Comparison of ENCODE assay signal across 22 cellular contexts in genomic region chr9:31067418-31067817, GRCh38.
"Had no signal": no experiment of that assay in that cellular context is flagged by ENCODE, and none has a peak within 500 bp of the region (broad histone marks: within the 10 kb centered on the region; RNA-seq: fewer than 3 reads in every experiment).

No MANE protein-coding gene starts in this region.

- H3K27ac ChIP-seq: coronary artery, dorsolateral prefrontal cortex, esophagus muscularis mucosa, foreskin keratinocyte, gastroesophageal sphincter, heart left ventricle, hepatocyte, left lung, lower lobe of right lung had no signal

- H3K4me3 ChIP-seq: coronary artery, dorsolateral prefrontal cortex, esophagus muscularis mucosa, gastroesophageal sphincter, heart left ventricle, hepatocyte, left lung, lower lobe of right lung had no signal

- H2AFZ ChIP-seq: hepatocyte had no signal

- H3K4me1 ChIP-seq: esophagus muscularis mucosa, foreskin keratinocyte, gastroesophageal sphincter, heart left ventricle, left lung, lower lobe of right lung had no signal

- H3K9me3 Mint-ChIP-seq: naive thymus-derived CD4-positive, alpha-beta T cell had no signal

- H3K4me3 Mint-ChIP-seq: immature natural killer cell; mesothelial cell of epicardium; naive thymus-derived CD4-positive, alpha-beta T cell; natural killer cell had no signal

- H3K27me3 ChIP-seq: esophagus muscularis mucosa, foreskin keratinocyte, gastroesophageal sphincter, heart left ventricle, hepatocyte, left lung had no signal

- H3K36me3 Mint-ChIP-seq: mesothelial cell of epicardium; naive thymus-derived CD4-positive, alpha-beta T cell had no signal

- DNase-seq: dermis blood vessel endothelial cell; dorsolateral prefrontal cortex; effector CD4-positive, alpha-beta T cell; effector memory CD4-positive, alpha-beta T cell; foreskin keratinocyte; heart left ventricle; hypothalamus; immature natural killer cell; islet precursor cell; kidney; kidney glomerular epithelial cell; left lung; left ventricle myocardium superior; lower lobe of right lung; mesenchymal stem cell; naive thymus-derived CD4-positive, alpha-beta T cell; natural killer cell had no signal

- H3K36me3 ChIP-seq: esophagus muscularis mucosa, gastroesophageal sphincter, heart left ventricle, left lung, lower lobe of right lung had no signal

- H3K4me1 Mint-ChIP-seq: immature natural killer cell; mesothelial cell of epicardium; naive thymus-derived CD4-positive, alpha-beta T cell; natural killer cell had no signal

- H3K4me2 ChIP-seq: hepatocyte had no signal

- H3K79me2 ChIP-seq: hepatocyte had no signal

- H3K27ac Mint-ChIP-seq: immature natural killer cell; mesothelial cell of epicardium; naive thymus-derived CD4-positive, alpha-beta T cell; natural killer cell had no signal

- ATAC-seq: foreskin keratinocyte; gastroesophageal sphincter; heart left ventricle; left lung; left ventricle myocardium superior; lower lobe of right lung; naive thymus-derived CD4-positive, alpha-beta T cell; natural killer cell had no signal
